3 cellular contexts compared by ENCODE assay signal in the genomic region with DNA sequence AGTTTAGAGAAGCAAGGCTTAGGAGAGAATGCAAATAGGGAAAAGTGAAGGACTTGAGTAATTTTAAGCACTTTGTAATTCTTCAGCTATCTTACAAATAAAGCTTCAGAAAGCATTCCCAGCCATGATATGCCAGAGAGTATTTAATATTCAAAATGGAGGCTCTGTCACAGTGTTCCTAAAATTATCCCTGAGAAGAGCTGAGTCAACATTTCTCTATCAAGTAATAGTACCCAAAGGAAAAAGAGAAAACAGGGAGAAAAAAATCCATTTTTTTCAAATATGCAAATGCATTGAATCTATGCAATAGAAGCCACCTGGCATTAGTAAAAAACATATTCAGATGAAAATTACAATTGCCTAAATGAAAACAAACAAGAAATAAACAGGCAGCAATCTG.
TF ChIP-seq lines count a peak whose summit lies in the region.

No MANE protein-coding gene starts in this region.

TF ChIP-seq in A549, 52 proteins besides CTCF, POLR2A, EP300 and RAD21:
- TF ChIP-seq, protein P1, sequence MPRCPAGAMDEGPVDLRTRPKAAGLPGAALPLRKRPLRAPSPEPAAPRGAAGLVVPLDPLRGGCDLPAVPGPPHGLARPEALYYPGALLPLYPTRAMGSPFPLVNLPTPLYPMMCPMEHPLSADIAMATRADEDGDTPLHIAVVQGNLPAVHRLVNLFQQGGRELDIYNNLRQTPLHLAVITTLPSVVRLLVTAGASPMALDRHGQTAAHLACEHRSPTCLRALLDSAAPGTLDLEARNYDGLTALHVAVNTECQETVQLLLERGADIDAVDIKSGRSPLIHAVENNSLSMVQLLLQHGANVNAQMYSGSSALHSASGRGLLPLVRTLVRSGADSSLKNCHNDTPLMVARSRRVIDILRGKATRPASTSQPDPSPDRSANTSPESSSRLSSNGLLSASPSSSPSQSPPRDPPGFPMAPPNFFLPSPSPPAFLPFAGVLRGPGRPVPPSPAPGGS (IDR thresholded peaks at IDR 0.05), result no peak
- TF ChIP-seq RFX5 (IDR thresholded peaks at IDR 0.05) (no peak), MAFK (IDR thresholded peaks at IDR 0.05; ENCODE audit: partially characterized antibody) (peak; percentile 28)

TF ChIP-seq in IMR-90, 13 proteins besides CTCF, POLR2A, EP300 and RAD21:
- TF ChIP-seq MAFK (IDR thresholded peaks at IDR 0.05; ENCODE audit: low read depth, low read length) (peak; percentile 46), MAZ (IDR thresholded peaks at IDR 0.05; ENCODE audit: borderline replicate concordance, low read depth, low read length) (no peak)

TF ChIP-seq in H1, 55 proteins besides CTCF, POLR2A, EP300 and RAD21:
- TF ChIP-seq RXRA (IDR thresholded peaks at IDR 0.05; ENCODE audit: insufficient read depth, low read depth, low read length) (no peak), MAFK (IDR thresholded peaks at IDR 0.05; ENCODE audit: low read depth, low read length) (peak; percentile 21; the same call in 1 of the 2 replicates), GTF2F1 (IDR thresholded peaks at IDR 0.05; ENCODE audit: borderline replicate concordance, low read depth, low read length) (no peak), JUND (IDR thresholded peaks at IDR 0.05; ENCODE audit: low read length) (no peak)
